11 cellular contexts compared by ENCODE assay signal in the genomic region with DNA sequence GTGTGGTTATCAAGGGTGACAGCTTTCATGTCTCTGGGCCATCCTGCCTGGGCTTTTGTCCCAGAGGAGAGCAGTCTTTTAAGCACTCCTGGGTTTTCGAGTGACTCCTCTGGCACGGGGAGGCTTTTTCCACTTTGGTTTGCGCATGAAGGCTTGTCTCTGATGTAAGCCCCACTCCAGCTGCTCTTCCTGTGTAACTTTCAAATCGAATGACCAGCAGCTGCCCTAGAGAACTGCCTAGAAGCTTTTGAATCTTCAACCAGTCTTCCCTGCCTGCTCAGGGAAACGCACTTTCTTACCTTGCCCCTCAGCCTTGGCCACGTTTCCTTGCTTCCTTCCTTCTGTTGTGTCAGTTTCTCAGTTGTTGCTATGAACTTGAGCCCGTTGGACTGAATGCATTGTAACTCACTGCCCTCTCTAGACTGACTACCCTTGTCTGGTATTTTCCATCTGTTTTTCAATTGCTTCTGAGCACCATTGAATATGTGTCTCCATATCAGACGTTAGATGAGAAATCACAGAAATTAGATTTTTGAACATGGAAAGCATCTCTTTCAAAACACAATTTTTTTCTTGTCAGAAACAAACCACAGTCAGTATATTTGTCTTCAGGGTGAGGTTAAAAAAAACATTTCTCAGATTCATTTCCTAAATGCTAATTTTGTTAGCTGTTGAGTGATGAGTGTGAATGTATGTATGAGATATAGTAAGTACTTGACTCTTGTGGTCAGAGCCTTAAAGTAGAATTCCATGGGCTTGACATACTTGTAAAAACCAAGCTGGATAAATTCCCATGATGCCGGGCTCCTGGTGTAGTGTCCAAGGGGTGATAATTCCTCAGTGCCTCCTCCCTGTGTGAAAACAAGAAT. TPM values are rescaled to one million over a fixed set of nuclear protein-coding genes. Genes with fewer than 3 reads are reported as not detected.
DNase-seq lines count a peak whose midpoint lies in the region; ATAC-seq and TF ChIP-seq lines count a peak whose summit lies in the region.
"Had no signal": no experiment of that assay in that cellular context is flagged by ENCODE, and none has a peak within 500 bp of the region (broad histone marks: within the 10 kb centered on the region; RNA-seq: fewer than 3 reads in every experiment).

No MANE protein-coding gene starts in this region.

- H3K27me3 ChIP-seq in body of pancreas (no peaks in the 10 kb centered on the region), heart left ventricle (peaks cover 0 to 3% (median 0%) of the 10 kb centered on the region in 9 donors)
- H3K27me3 ChIP-seq: pancreas had no signal

- TF ChIP-seq CTCF in body of pancreas (IDR thresholded peaks at IDR 0.05) = no peak
- no peak for TF ChIP-seq CTCF in heart left ventricle (IDR thresholded peaks at IDR 0.05)

- H3K4me3 ChIP-seq in body of pancreas (no peak overlapping the region), heart left ventricle (no peak overlapping the region), skeletal muscle cell (ENCODE audit: low read depth, low read length) (no peak overlapping the region)
- H3K4me3 ChIP-seq: pancreas had no signal

- H3K9me3 ChIP-seq in body of pancreas (no peaks in the 10 kb centered on the region), heart left ventricle (no peaks in the 10 kb centered on the region)
- H3K9me3 ChIP-seq: pancreas had no signal

- H3K4me1 ChIP-seq in body of pancreas (no peaks in the 10 kb centered on the region), heart left ventricle (peaks cover 0 to 45% (median 10%) of the 10 kb centered on the region in 12 donors)
- H3K4me1 ChIP-seq: pancreas had no signal

- intact Hi-C loops in body of pancreas (cut with DNase I) = no loop called here
- intact Hi-C loops in heart left ventricle (cut with DNase I) = loop anchor here in 7 of 10 donors (2.0 to 5.0 kb wide), 6 partner anchors 92 to 177 kb away; a partner anchor contains a TSS

- TF ChIP-seq POLR2A in body of pancreas (IDR thresholded peaks at IDR 0.05) (no peak), heart left ventricle (IDR thresholded peaks at IDR 0.05) (peak in 1 of 2 donors; percentile 46)

- ATAC-seq in body of pancreas = peak; percentile 27
- ATAC-seq in heart left ventricle = peak; percentile 88 to 94 (median 91)
- no peak for ATAC-seq in GM21737 (IDR thresholded peaks at IDR 0.05; ENCODE audit: unreplicated experiment)
- no peak for ATAC-seq in GM19467 (IDR thresholded peaks at IDR 0.05; ENCODE audit: unreplicated experiment)
- ATAC-seq: activated T-helper 17 cell treated with anti-CD3 and anti-CD28 coated beads, Interleukin-2, amount 50 U/mL, for 72 hours had no signal

- DNase-seq in Daoy (ENCODE audit: low read depth) (peak; percentile 47), body of pancreas (peak in 3 of 4 donors; percentile 7 to 12 (median 9)), heart left ventricle (peak; percentile 33 to 84 (median 82)), skeletal muscle cell (ENCODE audit: low read depth) (peak; percentile 39), NCI-H187 treated with DMSO at 0.1 percent for 48 hours (lab: John Stamatoyannopoulos, UW) (no peak), NCI-H1105 treated with DMSO at 0.1 percent for 48 hours (lab: John Stamatoyannopoulos, UW) (no peak)
- DNase-seq: COR-L47, pancreas had no signal

- H3K27ac ChIP-seq in body of pancreas (no peak overlapping the region), heart left ventricle (peak overlapping the region; percentile 54 to 97 (median 80))
- H3K27ac ChIP-seq: pancreas had no signal

- no peaks in the 10 kb centered on the region for H3K36me3 ChIP-seq in body of pancreas (replicated peaks in 1 of 2; ENCODE audit: insufficient read depth in 1 of 2, low read depth in 2 of 2)
- peaks cover 0 to 5% (median 0%) of the 10 kb centered on the region in 9 donors for H3K36me3 ChIP-seq in heart left ventricle
- H3K36me3 ChIP-seq: pancreas had no signal

- WGBS in body of pancreas, 2 donors = 77 to 89% methylated on average over 5 to 9 of the region's 9 CpGs
- WGBS in heart left ventricle, 4 donors = 11 to 30% (median 18%) methylated on average over 9 of the region's 9 CpGs

RNA-seq across cellular contexts. Expression of a gene that starts 45.4 kb away (rescaled TPM):
- 13.6 and 13.7 TPM in 2 replicates for total RNA-seq in Daoy (2014; rRNA removed; shearing (Covaris generic))
- total RNA-seq in body of pancreas = 1 to 10 TPM; 1.6 to 6.2 TPM
- 10 to 100 TPM; 14.3 to 23.2 (median 15.6) TPM for total RNA-seq in heart left ventricle
- 10 to 100 TPM; 10.6 to 20.5 TPM for polyA plus RNA-seq in heart left ventricle

RNA-seq across cellular contexts. Expression of a gene that starts 56.8 kb away (rescaled TPM):
- total RNA-seq in Daoy (2014; rRNA removed; shearing (Covaris generic)) = 23.1 and 24.0 TPM in 2 replicates
- total RNA-seq in body of pancreas (10 to 100 TPM in 1 of 2 donors, 1 to 10 TPM in 1; 4.6 to 13.2 TPM), heart left ventricle (10 to 100 TPM; 22.8 to 34.4 (median 26.5) TPM)
- 10 to 100 TPM in 1 of 2 donors, 1 to 10 TPM in 1; 1.6 to 28.6 TPM for polyA plus RNA-seq in heart left ventricle

Comparison
In these comparisons a context has a peak if more than half of its experiments do, and no peak if none do; other contexts are left out.
1. DNase-seq: peak in Daoy (single experiment), body of pancreas (3 of 4), heart left ventricle (5 of 5) and skeletal muscle cell (single experiment); none in NCI-H187 treated with DMSO at 0.1 percent for 48 hours (single experiment) and NCI-H1105 treated with DMSO at 0.1 percent for 48 hours (single experiment).
2. ATAC-seq: peak in body of pancreas (single experiment) and heart left ventricle (4 of 4); none in GM21737 (single experiment) and GM19467 (single experiment).
3. H3K27ac ChIP-seq: peak in heart left ventricle (12 of 12); none in body of pancreas (0 of 4).